20 cellular contexts compared by ENCODE assay signal in the genomic region with DNA sequence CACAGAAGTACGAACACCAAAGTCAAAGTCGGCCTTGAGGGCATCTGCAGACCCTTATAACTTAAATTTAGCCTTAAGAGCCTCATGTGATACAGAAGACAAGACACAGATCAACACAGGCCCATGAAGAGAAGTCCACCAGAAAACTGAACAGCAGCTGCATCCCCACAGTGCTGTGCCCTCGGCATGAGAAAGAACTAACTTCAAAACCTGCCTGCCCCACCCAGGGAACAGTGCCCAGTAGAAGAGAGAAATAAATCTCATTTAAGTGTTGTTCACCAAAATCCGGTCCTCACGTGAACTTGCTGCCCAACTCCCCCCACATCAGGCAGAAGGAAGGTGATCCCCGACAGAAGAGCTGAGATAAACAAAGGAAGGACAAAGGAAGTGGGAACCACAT.
"Had no signal": no experiment of that assay in that cellular context is flagged by ENCODE, and none has a peak within 500 bp of the region (broad histone marks: within the 10 kb centered on the region; RNA-seq: fewer than 3 reads in every experiment).

No MANE protein-coding gene starts in this region.

- H3K27me3 ChIP-seq: ascending aorta, brain microvascular endothelial cell, dorsolateral prefrontal cortex, gastroesophageal sphincter, left lung, thyroid gland, upper lobe of right lung had no signal

- H3K4me3 Mint-ChIP-seq: nephron had no signal

- H3K27ac Mint-ChIP-seq: activated naive CD4-positive, alpha-beta T cell treated with anti-CD3 and anti-CD28 coated beads, Interleukin-2, amount 50 U/mL, for 72 hours; nephron had no signal

- H3K27ac ChIP-seq: brain microvascular endothelial cell, dorsolateral prefrontal cortex, epithelial cell of prostate, gastroesophageal sphincter, left lung, thyroid gland, upper lobe of right lung had no signal

- H3K36me3 Mint-ChIP-seq: activated naive CD4-positive, alpha-beta T cell treated with anti-CD3 and anti-CD28 coated beads, Interleukin-2, amount 50 U/mL, for 72 hours had no signal

- H3K4me3 ChIP-seq: ascending aorta, dorsolateral prefrontal cortex, gastroesophageal sphincter, left lung, smooth muscle cell, thyroid gland, upper lobe of right lung had no signal

- H3K9me3 ChIP-seq: ascending aorta, gastroesophageal sphincter, left lung, thyroid gland, upper lobe of right lung had no signal

- ATAC-seq: activated naive CD4-positive, alpha-beta T cell treated with anti-CD3 and anti-CD28 coated beads, Interleukin-2, amount 50 U/mL, for 72 hours; gastroesophageal sphincter; left lung; sciatic nerve; upper lobe of right lung had no signal

- DNase-seq: activated gamma-delta T cell treated with Interleukin-2 at 50 U/mL for 16 hours; activated T-cell treated with anti-CD3 and anti-CD28 coated beads, Interleukin-2, amount 50 U/mL, for 1 hour; brain microvascular endothelial cell; central memory CD4-positive, alpha-beta T cell; dorsolateral prefrontal cortex; left lung; midbrain; occipital lobe; stimulated activated CD4-positive, alpha-beta T cell treated with anti-CD3 and anti-CD28 coated beads, Interleukin-4, amount 100 ng/mL, for 1 hour; stimulated activated naive CD4-positive, alpha-beta T cell treated with Interleukin-2 at 50 U/mL for 16 hours; T-helper 1 cell; thyroid gland; upper lobe of right lung had no signal

- H3K9me3 Mint-ChIP-seq: activated naive CD4-positive, alpha-beta T cell treated with anti-CD3 and anti-CD28 coated beads, Interleukin-2, amount 50 U/mL, for 72 hours; nephron had no signal

- H3K4me1 ChIP-seq: left lung, thyroid gland, upper lobe of right lung had no signal

- H3K36me3 ChIP-seq: thyroid gland had no signal
